12 cellular contexts compared by ENCODE assay signal in genomic region chrX:19867411-19867732, GRCh38. TPM values are rescaled to one million over a fixed set of nuclear protein-coding genes. Genes with fewer than 3 reads are reported as not detected.
DNase-seq lines count a peak whose midpoint lies in the region; ATAC-seq and TF ChIP-seq lines count a peak whose summit lies in the region.
"Had no signal": no experiment of that assay in that cellular context is flagged by ENCODE, and none has a peak within 500 bp of the region (broad histone marks: within the 10 kb centered on the region; RNA-seq: fewer than 3 reads in every experiment).

No MANE protein-coding gene starts in this region.

- WGBS in gastroesophageal sphincter (ENCODE audit: low coverage in 1 of 2), 2 donors: 20 to 28% methylated on average over 1 to 3 of the region's 3 CpGs

- H3K4me3 Mint-ChIP-seq in activated T-cell treated with anti-CD3 and anti-CD28 coated beads, Interleukin-2, amount 50 U/mL, for 72 hours: peak overlapping the region; percentile 7 to 40
- no peak overlapping the region for H3K4me3 Mint-ChIP-seq in stimulated activated memory B cell treated with anti-CD40 and anti-IgM and Interleukin-4, amounts not matched to agents 10 μg/mL and 1 μg/mL and 100 μg/mL, for 72 hours

- TF ChIP-seq EP300 in gastroesophageal sphincter (IDR thresholded peaks at IDR 0.05): no peak

- H3K27me3 Mint-ChIP-seq in activated T-cell treated with anti-CD3 and anti-CD28 coated beads, Interleukin-2, amount 50 U/mL, for 72 hours (ENCODE audit: low read depth): no peaks in the 10 kb centered on the region
- no peaks in the 10 kb centered on the region for H3K27me3 Mint-ChIP-seq in stimulated activated memory B cell treated with anti-CD40 and anti-IgM and Interleukin-4, amounts not matched to agents 10 μg/mL and 1 μg/mL and 100 μg/mL, for 72 hours

- TF ChIP-seq POLR2A in gastroesophageal sphincter (IDR thresholded peaks at IDR 0.05): no peak

- H3K27ac ChIP-seq in gastroesophageal sphincter: peak overlapping the region in 3 of 4 donors; percentile 41 to 57 (median 43)
- H3K27ac ChIP-seq: WERI-Rb-1 had no signal

- H3K4me1 Mint-ChIP-seq in activated T-cell treated with anti-CD3 and anti-CD28 coated beads, Interleukin-2, amount 50 U/mL, for 72 hours (ENCODE audit: low read depth): peaks cover 74% of the 10 kb centered on the region
- peaks cover 70% of the 10 kb centered on the region for H3K4me1 Mint-ChIP-seq in stimulated activated memory B cell treated with anti-CD40 and anti-IgM and Interleukin-4, amounts not matched to agents 10 μg/mL and 1 μg/mL and 100 μg/mL, for 72 hours

- H3K9me3 ChIP-seq in gastroesophageal sphincter: no peaks in the 10 kb centered on the region

- H3K4me1 ChIP-seq in gastroesophageal sphincter: peaks cover 0 to 20% (median 3%) of the 10 kb centered on the region in 3 donors

- no peaks in the 10 kb centered on the region for H3K36me3 Mint-ChIP-seq in activated T-cell treated with anti-CD3 and anti-CD28 coated beads, Interleukin-2, amount 50 U/mL, for 72 hours (ENCODE audit: insufficient read depth in 2 of 2)
- no peaks in the 10 kb centered on the region for H3K36me3 Mint-ChIP-seq in stimulated activated memory B cell treated with anti-CD40 and anti-IgM and Interleukin-4, amounts not matched to agents 10 μg/mL and 1 μg/mL and 100 μg/mL, for 72 hours

- no peak for ATAC-seq in activated T-cell treated with anti-CD3 and anti-CD28 coated beads, Interleukin-2, amount 50 U/mL, for 72 hours (replicated peaks in 1 of 2)
- no peak for ATAC-seq in gastroesophageal sphincter
- ATAC-seq in stimulated activated memory B cell treated with anti-CD40 and anti-IgM and Interleukin-4, amounts not matched to agents 10 μg/mL and 1 μg/mL and 100 μg/mL, for 72 hours: no peak
- no peak for ATAC-seq in HG02588 (IDR thresholded peaks at IDR 0.05; ENCODE audit: unreplicated experiment)

- no peaks in the 10 kb centered on the region for H3K36me3 ChIP-seq in gastroesophageal sphincter
- H3K36me3 ChIP-seq: WERI-Rb-1 had no signal

- H3K4me3 ChIP-seq in gastroesophageal sphincter: no peak overlapping the region

- no peak overlapping the region for H3K27ac Mint-ChIP-seq in activated T-cell treated with anti-CD3 and anti-CD28 coated beads, Interleukin-2, amount 50 U/mL, for 72 hours
- peak overlapping the region; percentile 92 for H3K27ac Mint-ChIP-seq in stimulated activated memory B cell treated with anti-CD40 and anti-IgM and Interleukin-4, amounts not matched to agents 10 μg/mL and 1 μg/mL and 100 μg/mL, for 72 hours

- H3K9me3 Mint-ChIP-seq in activated T-cell treated with anti-CD3 and anti-CD28 coated beads, Interleukin-2, amount 50 U/mL, for 72 hours: peaks cover 0 to 2% of the 10 kb centered on the region in 2 donors
- no peaks in the 10 kb centered on the region for H3K9me3 Mint-ChIP-seq in stimulated activated memory B cell treated with anti-CD40 and anti-IgM and Interleukin-4, amounts not matched to agents 10 μg/mL and 1 μg/mL and 100 μg/mL, for 72 hours

- no peak for DNase-seq in activated T-cell treated with anti-CD3 and anti-CD28 coated beads, Interleukin-2, amount 50 U/mL, for 72 hours
- DNase-seq in activated T-cell treated with anti-CD3 and anti-CD28 coated beads for 4 hours (no peak), RPMI7951 (ENCODE audit: low read depth) (peak; percentile 65), NCI-H146 treated with DMSO at 0.1 percent for 48 hours (lab: John Stamatoyannopoulos, UW; ENCODE audit: unreplicated experiment) (no peak)
- DNase-seq in stimulated activated naive CD4-positive, alpha-beta T cell (lab: John Stamatoyannopoulos, UW): no peak
- DNase-seq: activated naive CD4-positive, alpha-beta T cell; NCI-H187; stimulated activated CD4-positive, alpha-beta T cell treated with anti-CD3 and anti-CD28 coated beads, Interleukin-4, amount 100 ng/mL, for 1 hour; WERI-Rb-1 had no signal

- no peaks in the 10 kb centered on the region for H3K27me3 ChIP-seq in gastroesophageal sphincter

- TF ChIP-seq CTCF in gastroesophageal sphincter (IDR thresholded peaks at IDR 0.05): no peak

RNA-seq across cellular contexts. Expression of gene SH3KBP1, which starts 20.0 kb away (rescaled TPM):
- 100 to 1,000 TPM in 1 of 2 donors, 10 to 100 TPM in 1; 93.3 to 106 TPM for total RNA-seq in activated T-cell treated with anti-CD3 and anti-CD28 coated beads, Interleukin-2, amount 50 U/mL, for 72 hours
- 55.0 and 67.8 TPM in 2 replicates for total RNA-seq in RPMI7951 (2014; rRNA removed; shearing (Covaris generic))
- total RNA-seq in gastroesophageal sphincter: 10 to 100 TPM in 3 of 4 donors, 1 to 10 TPM in 1; 9.8 to 14.8 (median 13.7) TPM
